In the genomic region with DNA sequence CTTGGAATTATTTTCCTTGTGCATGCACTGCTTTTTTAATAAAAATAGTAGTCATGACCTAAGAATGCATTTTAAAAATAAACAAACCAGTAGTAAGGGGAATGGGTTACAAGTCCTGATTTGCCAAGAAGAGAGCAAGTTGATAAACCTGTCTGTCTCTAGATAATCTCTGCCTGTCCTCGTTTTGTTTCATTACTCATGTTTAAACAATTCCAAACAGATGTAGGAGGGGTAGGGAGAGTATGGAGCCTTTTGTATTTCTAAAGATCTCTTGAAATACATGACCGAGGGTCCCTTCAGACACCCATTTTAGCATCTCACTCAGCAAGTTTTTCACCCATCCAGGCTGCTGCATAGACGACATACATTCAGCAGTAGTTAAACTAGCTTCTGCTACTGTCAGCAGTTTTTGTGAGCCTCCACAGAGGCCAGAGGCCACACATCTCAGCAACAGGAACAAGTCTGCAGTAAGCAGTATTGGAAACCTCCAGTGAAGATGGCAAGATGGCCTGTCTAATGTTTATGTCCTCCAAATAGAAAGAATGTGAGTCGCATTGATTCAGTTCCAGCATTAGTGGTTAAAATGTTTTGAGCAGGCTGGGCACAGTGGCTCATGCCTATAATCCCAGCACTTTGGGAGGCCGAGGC, we compare ENCODE assay signal across 13 cellular contexts. TPM values are rescaled to one million over a fixed set of nuclear protein-coding genes. Genes with fewer than 3 reads are reported as not detected.
DNase-seq lines count a peak whose midpoint lies in the region; ATAC-seq lines count a peak whose summit lies in the region.
"Had no signal": no experiment of that assay in that cellular context is flagged by ENCODE, and none has a peak within 500 bp of the region (broad histone marks: within the 10 kb centered on the region; RNA-seq: fewer than 3 reads in every experiment).

No MANE protein-coding gene starts in this region.

- in situ Hi-C loops in ACHN (cut with HindIII; ENCODE audit: low pct_ligation_motif_present, low pct_unique_long_range_greater_than_20kb, low sequenced_read_pairs) = no loop called here

- DNase-seq in ACHN (peak; percentile 23), HPDE6-E6E7 (ENCODE audit: extremely low spot score) (peak; percentile 84), astrocyte of the hippocampus (ENCODE audit: low read depth, low spot score) (peak; percentile 57), islet precursor cell (peak; percentile 66), cortex of kidney (lab: John Stamatoyannopoulos, UW) (no peak), NCI-H1694 (lab: John Stamatoyannopoulos, UW) (no peak), Right ventricle myocardium inferior (ENCODE audit: missing footprints) (no peak)
- DNase-seq: activated CD4-positive, alpha-beta T cell treated with anti-CD3 and anti-CD28 coated beads, Interleukin-2, amount 50 U/mL, for 48 hours; C1 segment of cervical spinal cord; mucosa of descending colon; NCI-H446; SW 1271 had no signal

- ATAC-seq in GM19351 (IDR thresholded peaks at IDR 0.05; ENCODE audit: unreplicated experiment) = no peak
- ATAC-seq in Right ventricle myocardium inferior = no peak
- ATAC-seq: mucosa of descending colon had no signal

- intact Hi-C loops in Right ventricle myocardium inferior (cut with DNase I) = loop anchor here (5.0 kb wide), 1 partner anchor 34 kb away; no protein-coding TSS in a partner anchor

RNA-seq across cellular contexts. Expression of a gene that starts 2.3 kb away (rescaled TPM):
- 117 TPM for total RNA-seq in Right ventricle myocardium inferior

RNA-seq across cellular contexts. Expression of a gene that starts 59.1 kb away (rescaled TPM):
- 52.4 TPM for total RNA-seq in Right ventricle myocardium inferior

Comparison
In these comparisons a context has a peak if more than half of its experiments do, and no peak if none do; other contexts are left out.
1. DNase-seq: peak in ACHN (single experiment), HPDE6-E6E7 (single experiment), astrocyte of the hippocampus (single experiment) and islet precursor cell (single experiment); none in cortex of kidney (single experiment), NCI-H1694 (single experiment) and Right ventricle myocardium inferior (single experiment).